Comparison of ENCODE assay signal across 11 cellular contexts in genomic region chr2:47056374-47056773, GRCh38.
DNase-seq lines count a peak whose midpoint lies in the region; ATAC-seq and TF ChIP-seq lines count a peak whose summit lies in the region.
"Had no signal": no experiment of that assay in that cellular context is flagged by ENCODE, and none has a peak within 500 bp of the region (broad histone marks: within the 10 kb centered on the region; RNA-seq: fewer than 3 reads in every experiment).

No MANE protein-coding gene starts in this region.

- TF ChIP-seq CTCF in fibroblast of villous mesenchyme (IDR thresholded peaks at IDR 0.05; ENCODE audit: insufficient read depth, low read depth, low read length), result no peak
- TF ChIP-seq CTCF in OCI-LY7 (conservative IDR thresholded peaks at IDR 0.05; ENCODE audit: low read length), result no peak

- H3K36me3 Mint-ChIP-seq in CD4-positive, alpha-beta memory T cell, result peaks cover 24 to 64% of the 10 kb centered on the region in 2 donors
- peaks cover 45% of the 10 kb centered on the region for H3K36me3 Mint-ChIP-seq in T-cell

- H4K20me1 ChIP-seq in OCI-LY7 (ENCODE audit: insufficient read depth, low read length), result no peaks in the 10 kb centered on the region

- POLR2A ChIA-PET in CD4-positive, alpha-beta memory T cell (lab: Charles Lee; ENCODE audit: partially characterized antibody), result no interaction called here
- POLR2A ChIA-PET in OCI-LY7 (lab: Charles Lee) (interaction anchor here (0.5 kb wide), 1 partner anchor 356 kb away, joined by 3 read pairs; no protein-coding TSS in a partner anchor), T-cell (lab: Charles Lee) (no interaction called here)

- peak overlapping the region; percentile 20 to 82 (median 66) for H3K27ac Mint-ChIP-seq in CD4-positive, alpha-beta memory T cell
- peak overlapping the region in 1 of 2 donors; percentile 52 for H3K27ac Mint-ChIP-seq in T-cell

- CTCF ChIA-PET in CD4-positive, alpha-beta memory T cell (lab: Charles Lee; ENCODE audit: partially characterized antibody), result no interaction called here
- CTCF ChIA-PET in OCI-LY7 (lab: Charles Lee; ENCODE audit: unreplicated experiment), result no interaction called here
- CTCF ChIA-PET in T-cell (lab: Charles Lee), result no interaction called here

- H3K4me2 ChIP-seq in skeletal muscle satellite cell (ENCODE audit: low read length) (peak overlapping the region; percentile 21), OCI-LY7 (ENCODE audit: low read length) (no peak overlapping the region)

- H3K27ac ChIP-seq in CD4-positive, alpha-beta memory T cell (ENCODE audit: low read depth, low read length), result no peak overlapping the region
- H3K27ac ChIP-seq in SK-N-MC (peak overlapping the region; percentile 93), OCI-LY7 (ENCODE audit: low read depth, low read length, poor library complexity, severe bottlenecking) (no peak overlapping the region)

- no peaks in the 10 kb centered on the region for H3K9me2 ChIP-seq in OCI-LY7 (ENCODE audit: insufficient read depth, low read length)

- no peak overlapping the region for H2AFZ ChIP-seq in OCI-LY7 (ENCODE audit: low read length)

- H3K27me3 ChIP-seq in CD4-positive, alpha-beta memory T cell (ENCODE audit: insufficient read depth, low read length), result no peaks in the 10 kb centered on the region
- no peaks in the 10 kb centered on the region for H3K27me3 ChIP-seq in skeletal muscle satellite cell (ENCODE audit: control insufficient read depth, insufficient read depth, low read length)

- no peaks in the 10 kb centered on the region for H3K9me3 Mint-ChIP-seq in CD4-positive, alpha-beta memory T cell
- no peaks in the 10 kb centered on the region for H3K9me3 Mint-ChIP-seq in T-cell

- H3K27me3 Mint-ChIP-seq in CD4-positive, alpha-beta memory T cell, result no peaks in the 10 kb centered on the region
- H3K27me3 Mint-ChIP-seq in T-cell, result no peaks in the 10 kb centered on the region

- DNase-seq in CD4-positive, alpha-beta memory T cell, result no peak
- DNase-seq in SK-N-MC (ENCODE audit: low read depth, low spot score) (peak; percentile 57), fibroblast of villous mesenchyme (ENCODE audit: low read depth) (peak; percentile 96), OCI-LY7 (ENCODE audit: low spot score) (no peak), T-cell (no peak)
- DNase-seq: NCI-H2029 treated with DMSO at 0.1 percent for 48 hours; stimulated activated CD4-positive, alpha-beta T cell treated with anti-CD3 and anti-CD28 coated beads, Interleukin-2, amount 100 ng/mL, for 48 hours had no signal

- peaks cover 15% of the 10 kb centered on the region for H3K4me1 ChIP-seq in CD4-positive, alpha-beta memory T cell (ENCODE audit: insufficient read depth, low read length)
- peaks cover 37% of the 10 kb centered on the region for H3K4me1 ChIP-seq in skeletal muscle satellite cell (ENCODE audit: control insufficient read depth, insufficient read depth, low read length)
- no peaks in the 10 kb centered on the region for H3K4me1 ChIP-seq in OCI-LY7 (ENCODE audit: insufficient read depth, low read length, poor library complexity, severe bottlenecking)

- BruUV-seq in OCI-LY7 (replicated peaks; lab: Mats Ljungman, UMichigan), result no TSS peak

- H3K4me3 ChIP-seq in CD4-positive, alpha-beta memory T cell (ENCODE audit: low read length in 2 of 2), result no peak overlapping the region
- H3K4me3 ChIP-seq in SK-N-MC (peak overlapping the region; percentile 32), fibroblast of villous mesenchyme (ENCODE audit: low read depth, low read length) (no peak overlapping the region), skeletal muscle satellite cell (ENCODE audit: low read length) (peak overlapping the region; percentile 41), OCI-LY7 (ENCODE audit: low read depth, low read length, poor library complexity, severe bottlenecking) (no peak overlapping the region)
- H3K4me3 ChIP-seq: GM12878 had no signal

- no peak overlapping the region for H3K4me3 Mint-ChIP-seq in CD4-positive, alpha-beta memory T cell
- H3K4me3 Mint-ChIP-seq in T-cell, result peak overlapping the region in 1 of 3 donors; percentile 12

- H3K4me1 Mint-ChIP-seq in CD4-positive, alpha-beta memory T cell, result peaks cover 9 to 39% (median 25%) of the 10 kb centered on the region in 4 donors
- peaks cover 28 to 41% (median 31%) of the 10 kb centered on the region in 3 donors for H3K4me1 Mint-ChIP-seq in T-cell

- intact Hi-C loops in CD4-positive, alpha-beta memory T cell (cut with micrococcal nuclease), result no loop called here
- intact Hi-C loops in OCI-LY7 (cut with micrococcal nuclease; ENCODE audit: unreplicated experiment), result no loop called here

- H3K36me3 ChIP-seq in CD4-positive, alpha-beta memory T cell (ENCODE audit: insufficient read depth, low read length), result peaks cover 16% of the 10 kb centered on the region
- no peaks in the 10 kb centered on the region for H3K36me3 ChIP-seq in SK-N-MC (ENCODE audit: insufficient read depth, low read length)
- peaks cover 51% of the 10 kb centered on the region for H3K36me3 ChIP-seq in skeletal muscle satellite cell (ENCODE audit: insufficient read depth, low read length)
- H3K36me3 ChIP-seq in OCI-LY7 (ENCODE audit: insufficient read depth, low read length), result peaks cover 52% of the 10 kb centered on the region

- H3K9ac ChIP-seq in SK-N-MC (ENCODE audit: insufficient read length) (no peak overlapping the region), skeletal muscle satellite cell (ENCODE audit: low read depth, low read length) (peak overlapping the region; percentile 45)

- no peaks in the 10 kb centered on the region for H3K9me3 ChIP-seq in CD4-positive, alpha-beta memory T cell (ENCODE audit: control insufficient read depth in 1 of 2, low read length in 2 of 2)
- H3K9me3 ChIP-seq in SK-N-MC (ENCODE audit: low read depth, low read length) (no peaks in the 10 kb centered on the region), skeletal muscle satellite cell (replicated peaks; ENCODE audit: low read length) (no peaks in the 10 kb centered on the region), OCI-LY7 (ENCODE audit: low read length) (no peaks in the 10 kb centered on the region)

- ATAC-seq in GM18502 (IDR thresholded peaks at IDR 0.05; ENCODE audit: poor library complexity, unreplicated experiment), result no peak
- no peak for ATAC-seq in HG03571 (IDR thresholded peaks at IDR 0.05; ENCODE audit: unreplicated experiment)
- ATAC-seq in T-cell (replicated peaks in 1 of 4), result no peak

- H3K79me2 ChIP-seq in OCI-LY7 (ENCODE audit: insufficient read depth, low read depth, low read length), result no peaks in the 10 kb centered on the region

Comparison
In these comparisons a context has a peak if more than half of its experiments do, and no peak if none do; other contexts are left out.
1. DNase-seq: peak in SK-N-MC (single experiment) and fibroblast of villous mesenchyme (single experiment); none in CD4-positive, alpha-beta memory T cell (0 of 5), OCI-LY7 (single experiment) and T-cell (0 of 34).
2. H3K4me3 ChIP-seq: peak in SK-N-MC (single experiment) and skeletal muscle satellite cell (single experiment); none in CD4-positive, alpha-beta memory T cell (0 of 2), fibroblast of villous mesenchyme (single experiment) and OCI-LY7 (single experiment).